ENCODE assay signal across 8 cellular contexts in genomic region chr7:148987010-148987750, GRCh38. TPM values are rescaled to one million over a fixed set of nuclear protein-coding genes. Genes with fewer than 3 reads are reported as not detected.
DNase-seq lines count a peak whose midpoint lies in the region; ATAC-seq and TF ChIP-seq lines count a peak whose summit lies in the region.

No MANE protein-coding gene starts in this region.

- peak overlapping the region; percentile 87 to 96 for H3K27ac ChIP-seq in thoracic aorta

- H3K27me3 ChIP-seq in thoracic aorta (replicated peaks; ENCODE audit: insufficient read depth) = no peaks in the 10 kb centered on the region

- peak overlapping the region; percentile 95 for H3K4me3 Mint-ChIP-seq in HFFc6

- H3K36me3 Mint-ChIP-seq in HFFc6 (ENCODE audit: low read depth) = no peaks in the 10 kb centered on the region

- TF ChIP-seq CTCF in HFFc6 (IDR thresholded peaks at IDR 0.05) = no peak
- no peak for TF ChIP-seq CTCF in omental fat pad (IDR thresholded peaks at IDR 0.05)
- no peak for TF ChIP-seq CTCF in thoracic aorta (IDR thresholded peaks at IDR 0.05)

- ATAC-seq in omental fat pad (ENCODE audit: low FRiP score) (peak; percentile 93), thoracic aorta (ENCODE audit: insufficient number of reproducible peaks, low FRiP score, low read depth) (peak; percentile 94)

- H3K9me3 Mint-ChIP-seq in HFFc6 = no peaks in the 10 kb centered on the region

- peak overlapping the region; percentile 88 for H3K27ac Mint-ChIP-seq in HFFc6

- H3K27me3 Mint-ChIP-seq in HFFc6 (ENCODE audit: insufficient read depth) = peaks cover 6% of the 10 kb centered on the region

- in situ Hi-C loops in SK-MEL-5 (cut with HindIII; ENCODE audit: low pct_unique_long_range_greater_than_20kb, low sequenced_read_pairs) = no loop called here

- peak overlapping the region; percentile 96 for H3K4me3 ChIP-seq in thoracic aorta

- peaks cover 37% of the 10 kb centered on the region for H3K4me1 Mint-ChIP-seq in HFFc6 (ENCODE audit: low read depth)

- peak; percentile 66 for DNase-seq in GM04504 (ENCODE audit: low read depth)
- DNase-seq in HFFc6 = peak; percentile 85
- DNase-seq in NAMALWA (ENCODE audit: low spot score) = peak; percentile 97
- DNase-seq in SK-MEL-5 (ENCODE audit: low read depth, low spot score) = peak; percentile 95
- DNase-seq in activated naive CD4-positive, alpha-beta T cell treated with anti-CD3 and anti-CD28 coated beads, Interleukin-2, amount 50 U/mL, for 16 hours = peak; percentile 74
- peak; percentile 91 for DNase-seq in glomerular visceral epithelial cell (ENCODE audit: extremely low spot score)
- peak; percentile 62 for DNase-seq in omental fat pad (ENCODE audit: low spot score)
- DNase-seq in thoracic aorta (ENCODE audit: low spot score) = peak; percentile 53

- no peaks in the 10 kb centered on the region for H3K9me3 ChIP-seq in thoracic aorta

- H3K36me3 ChIP-seq in thoracic aorta = no peaks in the 10 kb centered on the region

- H3K4me1 ChIP-seq in thoracic aorta (ENCODE audit: control insufficient read depth in 1 of 2, low read depth in 2 of 2) = peaks cover 14 to 33% of the 10 kb centered on the region in 2 donors

RNA-seq across cellular contexts. Expression of gene PDIA4, which starts 41.1 kb away (rescaled TPM):
- total RNA-seq in HFFc6 (2021; fragmentation: NEBNext Ultra II Directional; extraction: Animal tissue kit (Norgen Biotek cat#: 25700)) = 100 to 1,000 TPM; 185 to 210 (median 200) TPM
- 384 and 385 TPM in 2 replicates for total RNA-seq in SK-MEL-5 (2014; rRNA removed; shearing (Covaris generic))
- 486 and 568 TPM in 2 replicates for polyA plus RNA-seq in SK-MEL-5 (2015; cell fraction: cytosol; rRNA removed)
- polyA plus RNA-seq in SK-MEL-5 (2015; cell fraction: nucleus; rRNA removed) = 104 and 207 TPM in 2 replicates
- total RNA-seq in omental fat pad = 100 to 1,000 TPM in 1 of 4 donors, 10 to 100 TPM in 3; 57.1 to 114 (median 74.0) TPM
- 10 to 100 TPM; 81.8 to 87.3 TPM for total RNA-seq in thoracic aorta

Comparison
In these comparisons a context has a peak if more than half of its experiments do, and no peak if none do; other contexts are left out.
1. Peak in every context shown above with its lines: DNase-seq, ATAC-seq, H3K4me3 ChIP-seq and H3K27ac ChIP-seq.